26 cellular contexts compared by ENCODE assay signal in genomic region chr13:79933389-79933788, GRCh38.
"Had no signal": no experiment of that assay in that cellular context is flagged by ENCODE, and none has a peak within 500 bp of the region (broad histone marks: within the 10 kb centered on the region; RNA-seq: fewer than 3 reads in every experiment).

No MANE protein-coding gene starts in this region.

- H3K27me3 ChIP-seq: brain microvascular endothelial cell, SJCRH30 had no signal

- DNase-seq: activated CD4-positive, alpha-beta memory T cell treated with anti-CD3 and anti-CD28 coated beads for 36 hours; activated CD4-positive, alpha-beta T cell treated with anti-CD3 and anti-CD28 coated beads, Interleukin-2, amount 50 U/mL, for 1 hour; activated CD8-positive, alpha-beta memory T cell treated with anti-CD3 and anti-CD28 coated beads, Interleukin-2, amount 50 U/mL, for 4 hours; activated naive CD4-positive, alpha-beta T cell treated with anti-CD3 and anti-CD28 coated beads, Interleukin-2, amount 10 ng/mL, durations not matched to agents 7 days and 5 days; activated naive CD8-positive, alpha-beta T cell treated with anti-CD3 and anti-CD28 coated beads, Interleukin-2, amount 50 U/mL, for 24 hours; activated T-cell treated with anti-CD3 and anti-CD28 coated beads for 4 hours; activated T-cell treated with anti-CD3 and anti-CD28 coated beads, Interleukin-2, amount 50 U/mL, for 4 hours; aorta; Karpas-422; KBM-7; NCI-H1092 treated with DMSO at 0.1 percent for 48 hours; NCI-H1417; NCI-H187 treated with DMSO at 0.1 percent for 48 hours; NCI-H2081; NCI-H2171 treated with DMSO at 0.1 percent for 48 hours; NCI-H2227 treated with DMSO at 0.1 percent for 48 hours; NCI-H446; NCI-H510A treated with DMSO at 0.1 percent for 48 hours; NCI-H526 treated with DMSO at 0.1 percent for 48 hours; SJCRH30; T1000 had no signal

- H3K36me3 ChIP-seq: brain microvascular endothelial cell, SJCRH30 had no signal

- ATAC-seq: activated naive CD8-positive, alpha-beta T cell treated with anti-CD3 and anti-CD28 coated beads, Interleukin-2, amount 50 U/mL, for 24 hours; activated T-cell treated with anti-CD3 and anti-CD28 coated beads, Interleukin-2, amount 50 U/mL, for 4 hours; Right ventricle myocardium inferior had no signal

- H3K9me3 ChIP-seq: SJCRH30 had no signal

- FAIRE-seq: RCC 7860 had no signal

- H3K4me3 ChIP-seq: SJCRH30, SK-N-MC had no signal

- H3K27ac ChIP-seq: brain microvascular endothelial cell, RWPE1, SJCRH30, SK-N-MC had no signal
